Comparison of ENCODE assay signal across 8 cellular contexts in the genomic region with DNA sequence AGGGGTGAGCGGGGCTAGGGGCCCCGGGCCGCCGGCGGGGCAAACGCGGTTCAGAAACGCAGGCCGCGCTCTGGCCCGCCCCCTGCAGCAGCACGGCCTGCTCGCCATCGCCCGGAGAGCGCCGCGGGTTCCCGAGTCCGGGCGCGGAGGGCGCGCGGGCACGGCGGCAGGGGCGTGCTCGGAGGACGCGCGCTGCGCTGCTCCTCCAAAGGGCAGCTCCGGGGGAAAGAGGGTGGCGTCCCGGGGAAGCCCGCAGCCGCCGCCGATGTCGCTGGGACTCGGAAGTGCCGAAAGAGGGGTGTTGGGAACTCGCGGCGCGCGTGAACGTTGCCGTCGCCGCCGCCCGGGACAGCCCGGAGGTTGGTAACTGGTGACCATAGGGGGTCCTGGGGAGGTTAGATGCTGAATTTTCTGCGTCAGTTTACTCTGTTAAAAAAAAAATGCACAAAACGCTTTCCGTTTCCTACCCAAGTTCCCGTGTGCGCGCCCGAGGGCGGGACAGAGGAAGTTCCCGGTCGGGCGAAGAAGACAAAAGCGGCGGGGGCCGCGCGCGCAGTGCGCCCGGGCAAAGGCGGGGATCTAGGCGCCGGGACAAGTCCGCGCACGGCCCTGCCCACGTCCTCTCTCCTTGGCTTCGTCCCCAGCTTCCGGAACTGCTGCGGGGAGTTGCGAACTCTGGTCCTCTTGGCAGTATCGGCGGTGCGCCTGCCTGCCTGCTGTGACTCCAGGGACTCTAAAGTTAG. TPM values are rescaled to one million over a fixed set of nuclear protein-coding genes. Genes with fewer than 3 reads are reported as not detected.
DNase-seq lines count a peak whose midpoint lies in the region; ATAC-seq and TF ChIP-seq lines count a peak whose summit lies in the region.

HHAT (plus strand) TSS at position 157 of the 743 bp plus-strand sequence. CDS start 20,074 bp downstream, outside the sequence.

- H3K27ac ChIP-seq in KOPT-K1 (ENCODE audit: low read depth, low read length, poor library complexity, severe bottlenecking) = peak within 1 kb of the TSS; percentile 87
- peak within 1 kb of the TSS; percentile 42 to 91 for H3K27ac ChIP-seq in ovary
- peak within 1 kb of the TSS; percentile 85 to 95 (median 91) for H3K27ac ChIP-seq in upper lobe of left lung

- H3K4me3 ChIP-seq in ovary = peak within 1 kb of the TSS; percentile 75
- peak within 1 kb of the TSS; percentile 65 to 78 (median 74) for H3K4me3 ChIP-seq in upper lobe of left lung

- H3K36me3 Mint-ChIP-seq in activated naive CD8-positive, alpha-beta T cell treated with anti-CD3 and anti-CD28 coated beads for 36 hours = peaks cover 2% of the 10 kb centered on the region

- peak within 1 kb of the TSS; percentile 94 for H3K4me3 Mint-ChIP-seq in activated naive CD8-positive, alpha-beta T cell treated with anti-CD3 and anti-CD28 coated beads for 36 hours

- H3K4me1 ChIP-seq in ovary (ENCODE audit: insufficient read depth) (no peaks in the 10 kb centered on the region), upper lobe of left lung (peaks cover 6 to 21% (median 14%) of the 10 kb centered on the region in 4 donors)

- H3K9me3 Mint-ChIP-seq in activated naive CD8-positive, alpha-beta T cell treated with anti-CD3 and anti-CD28 coated beads for 36 hours = peaks cover 6% of the 10 kb centered on the region

- TF ChIP-seq POLR2A in ovary (IDR thresholded peaks at IDR 0.05) = no peak
- TF ChIP-seq POLR2A in upper lobe of left lung (IDR thresholded peaks at IDR 0.05) = peak in 3 of 4 donors; percentile 19 to 64 (median 54)

- H3K36me3 ChIP-seq in KOPT-K1 (ENCODE audit: insufficient read depth, low read length) = no peaks in the 10 kb centered on the region
- no peaks in the 10 kb centered on the region for H3K36me3 ChIP-seq in ovary
- no peaks in the 10 kb centered on the region for H3K36me3 ChIP-seq in upper lobe of left lung

- H3K9me3 ChIP-seq in KOPT-K1 (ENCODE audit: insufficient read depth, low read length, poor library complexity, severe bottlenecking) (peaks cover 9% of the 10 kb centered on the region), ovary (no peaks in the 10 kb centered on the region), upper lobe of left lung (peaks cover 0 to 3% (median 0%) of the 10 kb centered on the region in 4 donors)

- peak within 1 kb of the TSS; percentile 94 for H3K27ac Mint-ChIP-seq in activated naive CD8-positive, alpha-beta T cell treated with anti-CD3 and anti-CD28 coated beads for 36 hours

- H3K27me3 ChIP-seq in ovary (no peaks in the 10 kb centered on the region), upper lobe of left lung (no peaks in the 10 kb centered on the region)

- WGBS in ovary, 3 donors = 0 to 1% (median 0%) methylated on average over 87 to 88 of the region's 88 CpGs
- WGBS in upper lobe of left lung, 2 donors = 0 to 1% methylated on average over 44 to 67 of the region's 88 CpGs

- H3K4me1 Mint-ChIP-seq in activated naive CD8-positive, alpha-beta T cell treated with anti-CD3 and anti-CD28 coated beads for 36 hours = peaks cover 32% of the 10 kb centered on the region

- ATAC-seq in GM21825 (IDR thresholded peaks at IDR 0.05; ENCODE audit: unreplicated experiment) (peak; percentile 53), Right ventricle myocardium superior (ENCODE audit: poor library complexity) (peak; percentile 96), upper lobe of left lung (ENCODE audit: low FRiP score in 2 of 2) (peak; percentile 95 to 97)

- peak; percentile 85 for DNase-seq in ELR (ENCODE audit: low read depth)
- DNase-seq in SK-MEL-5 (ENCODE audit: low read depth, low spot score) = peak; percentile 82
- peak; percentile 78 for DNase-seq in activated naive CD8-positive, alpha-beta T cell treated with anti-CD3 and anti-CD28 coated beads for 36 hours
- DNase-seq in Right ventricle myocardium superior = peak; percentile 93
- peak; percentile 55 to 83 (median 73) for DNase-seq in ovary
- DNase-seq in upper lobe of left lung = peak; percentile 69 to 97

- TF ChIP-seq CTCF in ovary (IDR thresholded peaks at IDR 0.05) (no peak), upper lobe of left lung (IDR thresholded peaks at IDR 0.05) (peak in 3 of 6 experiments; percentile 8 to 31 (median 9))

- peaks cover 16% of the 10 kb centered on the region for H3K27me3 Mint-ChIP-seq in activated naive CD8-positive, alpha-beta T cell treated with anti-CD3 and anti-CD28 coated beads for 36 hours

- intact Hi-C loops in Right ventricle myocardium superior (cut with DNase I) (no loop called here), ovary (cut with DNase I) (no loop called here)

- TF ChIP-seq EP300 in ovary (IDR thresholded peaks at IDR 0.05) (no peak), upper lobe of left lung (IDR thresholded peaks at IDR 0.05) (no peak)

- in situ Hi-C loops in SK-MEL-5 (cut with HindIII; ENCODE audit: low pct_unique_long_range_greater_than_20kb, low sequenced_read_pairs) = no loop called here

RNA-seq across cellular contexts. Expression of gene HHAT, which starts in this region (rescaled TPM):
- total RNA-seq in SK-MEL-5 (2014; rRNA removed; shearing (Covaris generic)) = 24.3 and 29.4 TPM in 2 replicates
- 20.9 and 25.2 TPM in 2 replicates for polyA plus RNA-seq in SK-MEL-5 (2015; cell fraction: cytosol; rRNA removed)
- 10.7 and 15.1 TPM in 2 replicates for polyA plus RNA-seq in SK-MEL-5 (2015; cell fraction: nucleus; rRNA removed)
- 1 to 10 TPM; 1.3 to 2.3 TPM for total RNA-seq in activated naive CD8-positive, alpha-beta T cell treated with anti-CD3 and anti-CD28 coated beads for 36 hours
- 1.5 TPM for total RNA-seq in Right ventricle myocardium superior
- total RNA-seq in ovary = 1 to 10 TPM; 2.8 to 9.9 (median 4.1) TPM
- 10 to 100 TPM in 1 of 2 donors, 1 to 10 TPM in 1; 2.1 to 10.5 TPM for polyA plus RNA-seq in ovary
- 1 to 10 TPM; 4.6 to 8.1 (median 5.7) TPM for total RNA-seq in upper lobe of left lung

Comparison
In these comparisons a context has a peak if more than half of its experiments do, and no peak if none do; other contexts are left out.
1. Peak in every context shown above with its lines: DNase-seq, ATAC-seq, H3K4me3 ChIP-seq and H3K27ac ChIP-seq.